17 cellular contexts compared by ENCODE assay signal in the genomic region with DNA sequence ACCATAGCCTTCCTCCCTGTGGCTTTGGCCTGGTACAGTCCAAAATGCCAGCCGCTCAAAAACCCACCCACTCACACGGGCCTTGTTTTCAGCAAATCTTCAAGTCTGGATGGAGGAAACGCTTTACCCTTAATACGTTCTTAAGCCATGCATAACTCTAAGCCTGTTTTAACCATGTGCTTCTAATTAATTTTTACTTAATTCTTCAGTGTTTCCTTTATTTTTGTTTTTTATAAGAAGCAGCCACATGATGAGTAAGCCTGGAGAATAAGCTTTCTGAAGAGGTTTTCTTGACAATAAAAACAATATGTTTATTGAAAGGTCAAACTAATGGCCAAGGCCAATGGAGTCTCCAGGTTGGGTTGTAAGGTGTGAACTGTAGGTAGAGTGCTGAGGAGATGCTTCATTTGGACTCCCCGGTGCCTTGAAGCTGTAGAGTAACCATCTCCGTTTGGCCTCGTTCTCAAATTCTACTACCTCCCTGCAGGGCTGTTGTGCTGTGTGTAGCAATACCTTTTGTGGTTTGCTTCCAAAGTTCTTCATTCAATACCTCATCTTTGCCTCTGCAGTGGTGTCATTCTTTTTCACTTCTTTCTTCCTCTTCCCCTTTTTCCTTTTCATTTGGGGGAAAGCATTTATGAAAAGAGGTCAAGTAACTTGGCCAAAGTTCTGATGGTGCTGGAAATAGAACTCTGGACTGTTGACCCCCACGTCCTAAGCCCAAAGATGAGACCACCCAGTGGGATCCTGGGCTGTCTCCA.
DNase-seq lines count a peak whose midpoint lies in the region; ATAC-seq and TF ChIP-seq lines count a peak whose summit lies in the region.
"Had no signal": no experiment of that assay in that cellular context is flagged by ENCODE, and none has a peak within 500 bp of the region (broad histone marks: within the 10 kb centered on the region; RNA-seq: fewer than 3 reads in every experiment).

No MANE protein-coding gene starts in this region.

- H3K4me3 Mint-ChIP-seq in immature natural killer cell: no peak overlapping the region
- no peak overlapping the region for H3K4me3 Mint-ChIP-seq in activated CD8-positive, alpha-beta T cell treated with anti-CD3 and anti-CD28 coated beads, Interleukin-2, amount 10 ng/mL, durations not matched to agents 7 days and 5 days
- H3K4me3 Mint-ChIP-seq: T-helper 1 cell treated with Interleukin-12 subunit alpha and Interleukin-12 subunit beta and Interleukin-4 antibody, amounts not matched to agents 30 μg/mL and 1 μg/mL, for 36 hours had no signal

- H3K4me3 ChIP-seq in AG10803 (ENCODE audit: low read length) (no peak overlapping the region), HL-60 (replicated peaks; ENCODE audit: insufficient read depth, low read length) (no peak overlapping the region), lower lobe of right lung (no peak overlapping the region)

- H3K27ac Mint-ChIP-seq in immature natural killer cell: no peak overlapping the region
- no peak overlapping the region for H3K27ac Mint-ChIP-seq in activated CD8-positive, alpha-beta T cell treated with anti-CD3 and anti-CD28 coated beads, Interleukin-2, amount 10 ng/mL, durations not matched to agents 7 days and 5 days
- H3K27ac Mint-ChIP-seq: T-helper 1 cell treated with Interleukin-12 subunit alpha and Interleukin-12 subunit beta and Interleukin-4 antibody, amounts not matched to agents 30 μg/mL and 1 μg/mL, for 36 hours had no signal

- peaks cover 0 to 2% of the 10 kb centered on the region in 2 donors for H3K4me1 Mint-ChIP-seq in immature natural killer cell
- no peaks in the 10 kb centered on the region for H3K4me1 Mint-ChIP-seq in activated CD8-positive, alpha-beta T cell treated with anti-CD3 and anti-CD28 coated beads, Interleukin-2, amount 10 ng/mL, durations not matched to agents 7 days and 5 days (ENCODE audit: low read depth)

- H3K36me3 Mint-ChIP-seq in immature natural killer cell: no peaks in the 10 kb centered on the region
- H3K36me3 Mint-ChIP-seq in activated CD8-positive, alpha-beta T cell treated with anti-CD3 and anti-CD28 coated beads, Interleukin-2, amount 10 ng/mL, durations not matched to agents 7 days and 5 days (ENCODE audit: low read depth): no peaks in the 10 kb centered on the region

- no peaks in the 10 kb centered on the region for H3K9me3 ChIP-seq in lower lobe of right lung

- H3K4me1 ChIP-seq in lower lobe of right lung: peaks cover 43% of the 10 kb centered on the region

- H3K27me3 ChIP-seq in HL-60 (ENCODE audit: insufficient read depth, poor library complexity, severe bottlenecking) (no peaks in the 10 kb centered on the region), lower lobe of right lung (ENCODE audit: low read depth) (no peaks in the 10 kb centered on the region)

- TF ChIP-seq CTCF in AG10803 (conservative IDR thresholded peaks at IDR 0.05; ENCODE audit: low read length): no peak
- no peak for TF ChIP-seq CTCF in HL-60 (IDR thresholded peaks at IDR 0.05; ENCODE audit: insufficient read depth, low read length)
- TF ChIP-seq CTCF in lower lobe of right lung (IDR thresholded peaks at IDR 0.05): no peak

- POLR2A ChIA-PET in activated CD8-positive, alpha-beta T cell treated with anti-CD3 and anti-CD28 coated beads, Interleukin-2, amount 10 ng/mL, durations not matched to agents 7 days and 5 days (lab: Charles Lee): no interaction called here

- peak; percentile 46 for DNase-seq in AG10803 (ENCODE audit: low read depth)
- DNase-seq in HL-60 (ENCODE audit: low read depth in 1 of 2, low spot score in 1 of 2): peak; percentile 77 to 82
- peak; percentile 91 for DNase-seq in SIG-M5 treated with dmso at 0.1 percent for 504 hours (lab: John Stamatoyannopoulos, UW; ENCODE audit: unreplicated experiment)
- DNase-seq in lower lobe of right lung: no peak
- DNase-seq in stimulated activated naive CD4-positive, alpha-beta T cell (lab: John Stamatoyannopoulos, UW): no peak
- no peak for DNase-seq in immature natural killer cell
- DNase-seq in activated CD8-positive, alpha-beta T cell treated with anti-CD3 and anti-CD28 coated beads, Interleukin-2, amount 10 ng/mL, durations not matched to agents 7 days and 5 days: no peak
- DNase-seq: activated CD4-positive, alpha-beta T cell treated with anti-CD3 and anti-CD28 coated beads for 1 hour; Calu3; GF-D8; NCI-H2029; NCI-H526; occipital lobe; stimulated activated naive CD4-positive, alpha-beta T cell treated with Interleukin-2 at 50 U/mL for 16 hours had no signal

- no peaks in the 10 kb centered on the region for H3K36me3 ChIP-seq in lower lobe of right lung

- intact Hi-C loops in lower lobe of right lung (cut with DNase I): no loop called here

- H3K27ac ChIP-seq in HL-60 (replicated peaks) (peak overlapping the region; percentile 58), lower lobe of right lung (no peak overlapping the region)
- H3K27ac ChIP-seq: epithelial cell of prostate had no signal

- ATAC-seq in lower lobe of right lung (peak; percentile 61 to 67), HG03469 (IDR thresholded peaks at IDR 0.05; ENCODE audit: unreplicated experiment) (no peak)
- no peak for ATAC-seq in activated CD8-positive, alpha-beta T cell treated with anti-CD3 and anti-CD28 coated beads, Interleukin-2, amount 10 ng/mL, durations not matched to agents 7 days and 5 days

- H3K9me3 Mint-ChIP-seq in immature natural killer cell: no peaks in the 10 kb centered on the region
- no peaks in the 10 kb centered on the region for H3K9me3 Mint-ChIP-seq in activated CD8-positive, alpha-beta T cell treated with anti-CD3 and anti-CD28 coated beads, Interleukin-2, amount 10 ng/mL, durations not matched to agents 7 days and 5 days (ENCODE audit: insufficient read depth)
- H3K9me3 Mint-ChIP-seq: T-helper 1 cell treated with Interleukin-12 subunit alpha and Interleukin-12 subunit beta and Interleukin-4 antibody, amounts not matched to agents 30 μg/mL and 1 μg/mL, for 36 hours had no signal

- peaks cover 0 to 2% (median 0%) of the 10 kb centered on the region in 3 donors for H3K27me3 Mint-ChIP-seq in immature natural killer cell (ENCODE audit: low read depth in 3 of 3)
- peaks cover 7% of the 10 kb centered on the region for H3K27me3 Mint-ChIP-seq in activated CD8-positive, alpha-beta T cell treated with anti-CD3 and anti-CD28 coated beads, Interleukin-2, amount 10 ng/mL, durations not matched to agents 7 days and 5 days (ENCODE audit: low read depth)

- CTCF ChIA-PET in activated CD8-positive, alpha-beta T cell treated with anti-CD3 and anti-CD28 coated beads, Interleukin-2, amount 10 ng/mL, durations not matched to agents 7 days and 5 days (lab: Charles Lee): interaction anchor here (1.6 kb wide), 1 partner anchor 13 kb away, joined by 5 read pairs; no protein-coding TSS in a partner anchor

Comparison
In these comparisons a context has a peak if more than half of its experiments do, and no peak if none do; other contexts are left out.
1. DNase-seq: peak in AG10803 (single experiment), HL-60 (2 of 2) and SIG-M5 treated with dmso at 0.1 percent for 504 hours (single experiment); none in lower lobe of right lung (single experiment), stimulated activated naive CD4-positive, alpha-beta T cell (0 of 6), immature natural killer cell (0 of 3) and activated CD8-positive, alpha-beta T cell treated with anti-CD3 and anti-CD28 coated beads, Interleukin-2, amount 10 ng/mL, durations not matched to agents 7 days and 5 days (single experiment).
2. ATAC-seq: peak in lower lobe of right lung (2 of 2); none in activated CD8-positive, alpha-beta T cell treated with anti-CD3 and anti-CD28 coated beads, Interleukin-2, amount 10 ng/mL, durations not matched to agents 7 days and 5 days (single experiment) and HG03469 (single experiment).